Comparison of ENCODE assay signal across 20 cellular contexts in the genomic region with DNA sequence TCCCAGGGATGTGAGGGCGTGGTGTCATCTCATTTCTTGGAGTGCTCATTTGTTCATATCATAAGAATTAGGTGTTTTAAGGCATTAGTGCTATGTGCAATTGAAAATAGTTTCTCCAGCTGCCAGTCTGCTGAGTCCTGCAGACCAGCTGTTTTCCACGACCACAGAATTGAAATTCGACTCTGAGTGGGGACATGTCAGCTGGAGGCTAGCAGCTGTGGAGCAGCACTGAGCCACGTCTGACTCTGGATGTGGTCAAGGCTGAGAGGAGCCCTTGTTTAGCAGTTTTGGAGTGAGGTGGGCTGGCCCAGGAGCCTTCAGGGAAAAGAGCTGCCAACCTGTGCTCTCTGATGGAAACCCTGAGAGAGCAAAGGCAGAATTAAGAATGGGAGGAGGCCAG.
DNase-seq lines count a peak whose midpoint lies in the region; ATAC-seq and TF ChIP-seq lines count a peak whose summit lies in the region.
"Had no signal": no experiment of that assay in that cellular context is flagged by ENCODE, and none has a peak within 500 bp of the region (broad histone marks: within the 10 kb centered on the region; RNA-seq: fewer than 3 reads in every experiment).

No MANE protein-coding gene starts in this region.

- peak overlapping the region; percentile 27 for H2AFZ ChIP-seq in osteoblast (ENCODE audit: low read length)

- TF ChIP-seq CTCF in osteoblast (IDR thresholded peaks at IDR 0.05; ENCODE audit: extremely low read depth, low read depth, low read length): no peak

- H3K27ac ChIP-seq in osteoblast (ENCODE audit: low read depth, low read length): no peak overlapping the region
- H3K27ac ChIP-seq: BLaER1 treated with 17β-estradiol and CSF1 and Interleukin-3, amounts not matched to agents 10 nM and 100 nM; epithelial cell of prostate; RWPE1; sigmoid colon; suprapubic skin; WERI-Rb-1 had no signal

- no peaks in the 10 kb centered on the region for H3K9me3 ChIP-seq in osteoblast (ENCODE audit: low read depth, low read length)
- H3K9me3 ChIP-seq: sigmoid colon, suprapubic skin had no signal

- ATAC-seq in HG03175 (IDR thresholded peaks at IDR 0.05; ENCODE audit: unreplicated experiment) (no peak), GM21390 (IDR thresholded peaks at IDR 0.05; ENCODE audit: unreplicated experiment) (no peak)
- ATAC-seq: activated CD8-positive, alpha-beta T cell treated with anti-CD3 and anti-CD28 coated beads, Interleukin-2, amount 10 ng/mL, durations not matched to agents 7 days and 5 days had no signal

- H3K79me2 ChIP-seq in osteoblast (ENCODE audit: insufficient read depth, low read length): no peaks in the 10 kb centered on the region

- H3K27me3 ChIP-seq in osteoblast (ENCODE audit: insufficient read depth, low read length): peaks cover 8% of the 10 kb centered on the region
- H3K27me3 ChIP-seq: BLaER1 treated with 17β-estradiol and CSF1 and Interleukin-3, amounts not matched to agents 10 nM and 100 nM; sigmoid colon had no signal

- H3K4me1 ChIP-seq in osteoblast (ENCODE audit: insufficient read depth, low read length): no peaks in the 10 kb centered on the region
- H3K4me1 ChIP-seq: sigmoid colon, suprapubic skin had no signal

- H3K4me2 ChIP-seq in osteoblast (ENCODE audit: insufficient read depth, low read length): no peak overlapping the region

- no peaks in the 10 kb centered on the region for H3K36me3 ChIP-seq in osteoblast (ENCODE audit: insufficient read depth, low read length)
- H3K36me3 ChIP-seq: BLaER1 treated with 17β-estradiol and CSF1 and Interleukin-3, amounts not matched to agents 10 nM and 100 nM; sigmoid colon; suprapubic skin; WERI-Rb-1 had no signal

- DNase-seq in DMS79 treated with DMSO at 0.1 percent for 48 hours (lab: John Stamatoyannopoulos, UW) (peak; percentile 72), NCI-H2107 (lab: John Stamatoyannopoulos, UW) (peak; percentile 68), epidermal melanocyte (ENCODE audit: insufficient read length, low spot score) (peak; percentile 24), osteoblast (ENCODE audit: insufficient read length, low spot score, missing footprints) (no peak), SKM-1 treated with dmso at 0.1 percent for 144 hours (lab: John Stamatoyannopoulos, UW; ENCODE audit: unreplicated experiment) (no peak)
- DNase-seq: activated CD8-positive, alpha-beta T cell treated with anti-CD3 and anti-CD28 coated beads, Interleukin-2, amount 10 ng/mL, durations not matched to agents 7 days and 5 days; amniotic stem cell; DMS53; KG1; NCI-H1092 treated with DMSO at 0.1 percent for 48 hours; NCI-H82; sigmoid colon; stimulated activated CD4-positive, alpha-beta T cell treated with anti-CD3 and anti-CD28 coated beads, Interleukin-4, amount 100 ng/mL, for 1 hour; WERI-Rb-1 had no signal

- no peaks in the 10 kb centered on the region for H4K20me1 ChIP-seq in osteoblast (ENCODE audit: insufficient read depth, low read length)
- H4K20me1 ChIP-seq: BLaER1 treated with 17β-estradiol and CSF1 and Interleukin-3, amounts not matched to agents 10 nM and 100 nM had no signal

- no peak overlapping the region for H3K4me3 ChIP-seq in osteoblast (ENCODE audit: insufficient read depth, low read length)
- H3K4me3 ChIP-seq: BLaER1 treated with 17β-estradiol and CSF1 and Interleukin-3, amounts not matched to agents 10 nM and 100 nM; sigmoid colon; suprapubic skin had no signal

Comparison
In these comparisons a context has a peak if more than half of its experiments do, and no peak if none do; other contexts are left out.
1. DNase-seq: peak in DMS79 treated with DMSO at 0.1 percent for 48 hours (single experiment), NCI-H2107 (single experiment) and epidermal melanocyte (single experiment); none in osteoblast (single experiment) and SKM-1 treated with dmso at 0.1 percent for 144 hours (single experiment).